Comparison of ENCODE assay signal across 9 cellular contexts in genomic region chr4:8303485-8304281, GRCh38. TPM values are rescaled to one million over a fixed set of nuclear protein-coding genes. Genes with fewer than 3 reads are reported as not detected.
DNase-seq lines count a peak whose midpoint lies in the region; ATAC-seq and TF ChIP-seq lines count a peak whose summit lies in the region.
"Had no signal": no experiment of that assay in that cellular context is flagged by ENCODE, and none has a peak within 500 bp of the region (broad histone marks: within the 10 kb centered on the region; RNA-seq: fewer than 3 reads in every experiment).

No MANE protein-coding gene starts in this region.

- no peaks in the 10 kb centered on the region for H4K20me1 ChIP-seq in SK-N-SH (ENCODE audit: insufficient read depth)

- peaks cover 7% of the 10 kb centered on the region for H3K27me3 Mint-ChIP-seq in activated CD4-positive, alpha-beta T cell treated with anti-CD3 and anti-CD28 coated beads for 36 hours
- peaks cover 15 to 16% of the 10 kb centered on the region in 2 donors for H3K27me3 Mint-ChIP-seq in stimulated activated naive B cell treated with anti-CD40 and anti-IgM and Interleukin-4, amounts not matched to agents 10 μg/mL and 1 μg/mL and 100 μg/mL, for 72 hours

- 73% methylated on average over 12 of the region's 13 CpGs for WGBS in SK-N-SH (ENCODE audit: low lambda C conversion rate)

- no peak overlapping the region for H3K27ac ChIP-seq in SK-N-SH (ENCODE audit: low read depth in 2 of 2, low read length in 1 of 2)

- H3K9me3 Mint-ChIP-seq in activated CD4-positive, alpha-beta T cell treated with anti-CD3 and anti-CD28 coated beads for 36 hours (ENCODE audit: low read depth), result peaks cover 7% of the 10 kb centered on the region
- peaks cover 8 to 9% of the 10 kb centered on the region in 2 donors for H3K9me3 Mint-ChIP-seq in stimulated activated naive B cell treated with anti-CD40 and anti-IgM and Interleukin-4, amounts not matched to agents 10 μg/mL and 1 μg/mL and 100 μg/mL, for 72 hours

- POLR2A ChIA-PET in activated CD4-positive, alpha-beta T cell treated with anti-CD3 and anti-CD28 coated beads for 36 hours (lab: Charles Lee), result no interaction called here
- POLR2A ChIA-PET in SK-N-SH (lab: Yijun Ruan, JAX), result no interaction called here

- no peaks in the 10 kb centered on the region for H3K9me2 ChIP-seq in SK-N-SH

- H3K36me3 ChIP-seq in SK-N-SH (replicated peaks in 1 of 2; ENCODE audit: control insufficient read depth in 1 of 2, insufficient read depth in 2 of 2, low read length in 1 of 2), result no peaks in the 10 kb centered on the region

- H3K36me3 Mint-ChIP-seq in activated CD4-positive, alpha-beta T cell treated with anti-CD3 and anti-CD28 coated beads for 36 hours (ENCODE audit: low read depth), result no peaks in the 10 kb centered on the region
- H3K36me3 Mint-ChIP-seq in stimulated activated naive B cell treated with anti-CD40 and anti-IgM and Interleukin-4, amounts not matched to agents 10 μg/mL and 1 μg/mL and 100 μg/mL, for 72 hours, result no peaks in the 10 kb centered on the region
- H3K36me3 Mint-ChIP-seq: CD4-positive, CD25-positive, alpha-beta regulatory T cell had no signal

- CTCF ChIA-PET in activated CD4-positive, alpha-beta T cell treated with anti-CD3 and anti-CD28 coated beads for 36 hours (lab: Charles Lee), result interaction anchor here (0.6 to 0.7 kb wide), 2 partner anchors 23 to 86 kb away, joined by 3 to 4 read pairs; no protein-coding TSS in a partner anchor
- CTCF ChIA-PET in SK-N-SH (lab: Yijun Ruan, JAX), result interaction anchor here (1.0 kb wide), 1 partner anchor 20 kb away, joined by 4 read pairs; no protein-coding TSS in a partner anchor

- H3K4me1 ChIP-seq in SK-N-SH (ENCODE audit: control insufficient read depth in 1 of 2, insufficient read depth in 2 of 2, low read depth in 1 of 2, low read length in 1 of 2), result peaks cover 0 to 3% of the 10 kb centered on the region in 2 experiments; a peak in 1 of 4 replicates

- H3K4me2 ChIP-seq in SK-N-SH, result no peak overlapping the region

- TF ChIP-seq EP300 in SK-N-SH (IDR thresholded peaks at IDR 0.05; ENCODE audit: borderline replicate concordance in 1 of 2, low read depth in 1 of 2, low read length in 1 of 2), result no peak

- peak overlapping the region; percentile 56 for H3K27ac Mint-ChIP-seq in activated CD4-positive, alpha-beta T cell treated with anti-CD3 and anti-CD28 coated beads for 36 hours
- peak overlapping the region; percentile 65 for H3K27ac Mint-ChIP-seq in stimulated activated naive B cell treated with anti-CD40 and anti-IgM and Interleukin-4, amounts not matched to agents 10 μg/mL and 1 μg/mL and 100 μg/mL, for 72 hours
- H3K27ac Mint-ChIP-seq: CD4-positive, CD25-positive, alpha-beta regulatory T cell had no signal

- H3F3A ChIP-seq in SK-N-SH (replicated peaks; ENCODE audit: insufficient read depth), result no peaks in the 10 kb centered on the region

- TF ChIP-seq CTCF in SK-N-SH (IDR thresholded peaks at IDR 0.05), result no peak

- no peak for ATAC-seq in activated CD4-positive, alpha-beta T cell treated with anti-CD3 and anti-CD28 coated beads for 36 hours
- ATAC-seq in stimulated activated naive B cell treated with anti-CD40 and anti-IgM and Interleukin-4, amounts not matched to agents 10 μg/mL and 1 μg/mL and 100 μg/mL, for 72 hours (replicated peaks), result no peak
- ATAC-seq in HG02852 (IDR thresholded peaks at IDR 0.05; ENCODE audit: unreplicated experiment) (no peak), HG03135 (IDR thresholded peaks at IDR 0.05; ENCODE audit: unreplicated experiment) (no peak), HG03139 (IDR thresholded peaks at IDR 0.05; ENCODE audit: unreplicated experiment) (no peak)

- intact Hi-C loops in activated CD4-positive, alpha-beta T cell treated with anti-CD3 and anti-CD28 coated beads for 36 hours (cut with DNase I, micrococcal nuclease), result no loop called here

- H3K9ac ChIP-seq in SK-N-SH, result no peak overlapping the region

- H3K27me3 ChIP-seq in SK-N-SH (ENCODE audit: insufficient read depth), result no peaks in the 10 kb centered on the region

- no peak for TF ChIP-seq RAD21 in SK-N-SH (IDR thresholded peaks at IDR 0.05; ENCODE audit: low read length)

- no peaks in the 10 kb centered on the region for H3K9me3 ChIP-seq in SK-N-SH

- H2AFZ ChIP-seq in SK-N-SH (ENCODE audit: low read depth), result no peak overlapping the region

- no peaks in the 10 kb centered on the region for H3K79me2 ChIP-seq in SK-N-SH (ENCODE audit: insufficient read depth)

- no peak overlapping the region for H3K4me3 ChIP-seq in SK-N-SH (ENCODE audit: low read depth in 2 of 2, low read length in 1 of 2)

- no peak for DNase-seq in activated CD4-positive, alpha-beta T cell treated with anti-CD3 and anti-CD28 coated beads for 36 hours
- no peak for DNase-seq in activated CD4-positive, alpha-beta T cell treated with anti-CD3 and anti-CD28 coated beads, Interleukin-2, amount 50 U/mL, for 4 hours
- DNase-seq in SK-N-SH (no peak), fibroblast of peridontal ligament (ENCODE audit: extremely low read depth) (peak; percentile 92)
- no peak for DNase-seq in stimulated activated naive B cell treated with anti-CD40 and anti-IgM and Interleukin-4, amounts not matched to agents 10 μg/mL and 1 μg/mL and 100 μg/mL, for 72 hours
- DNase-seq: CD4-positive, CD25-positive, alpha-beta regulatory T cell had no signal

- no peaks in the 10 kb centered on the region for H3K4me1 Mint-ChIP-seq in activated CD4-positive, alpha-beta T cell treated with anti-CD3 and anti-CD28 coated beads for 36 hours
- H3K4me1 Mint-ChIP-seq in stimulated activated naive B cell treated with anti-CD40 and anti-IgM and Interleukin-4, amounts not matched to agents 10 μg/mL and 1 μg/mL and 100 μg/mL, for 72 hours, result peaks cover 0 to 2% of the 10 kb centered on the region in 2 donors
- H3K4me1 Mint-ChIP-seq: CD4-positive, CD25-positive, alpha-beta regulatory T cell had no signal

- peak overlapping the region; percentile 34 for H3K4me3 Mint-ChIP-seq in activated CD4-positive, alpha-beta T cell treated with anti-CD3 and anti-CD28 coated beads for 36 hours
- peak overlapping the region in 1 of 2 donors; percentile 18 for H3K4me3 Mint-ChIP-seq in stimulated activated naive B cell treated with anti-CD40 and anti-IgM and Interleukin-4, amounts not matched to agents 10 μg/mL and 1 μg/mL and 100 μg/mL, for 72 hours
- H3K4me3 Mint-ChIP-seq: CD4-positive, CD25-positive, alpha-beta regulatory T cell had no signal

TF ChIP-seq in SK-N-SH, 30 proteins besides CTCF, POLR2A, EP300 and RAD21:
- no peak for TF ChIP-seq IRF3 (IDR thresholded peaks at IDR 0.05; ENCODE audit: low read depth, low read length)
- TF ChIP-seq POLR2AphosphoS5 (IDR thresholded peaks at IDR 0.05; ENCODE audit: low read depth, low read length), result no peak
- peak; percentile 35; the same call in 1 of the 2 replicates for TF ChIP-seq TCF12 (IDR thresholded peaks at IDR 0.05)
- no peak for TF ChIP-seq MEF2A (IDR thresholded peaks at IDR 0.05; ENCODE audit: borderline replicate concordance, low read depth)
- TF ChIP-seq YY1 (IDR thresholded peaks at IDR 0.05; ENCODE audit: low read depth), result no peak
- TF ChIP-seq PBX3 (IDR thresholded peaks at IDR 0.05), result peak; percentile 32; the same call in 1 of the 2 replicates
- TF ChIP-seq TAF1 (IDR thresholded peaks at IDR 0.05; ENCODE audit: borderline replicate concordance, low read depth, low read length), result no peak
- 0 out of 2 replicates have a peak, but pooled peaks have one; percentile 34 for TF ChIP-seq JUND (IDR thresholded peaks at IDR 0.05)
- TF ChIP-seq SIN3A (IDR thresholded peaks at IDR 0.05; ENCODE audit: borderline replicate concordance, low read depth, low read length), result no peak
- no peak for TF ChIP-seq RXRA (IDR thresholded peaks at IDR 0.05; ENCODE audit: borderline replicate concordance, low read depth)
- no peak for TF ChIP-seq FOXM1 (IDR thresholded peaks at IDR 0.05; ENCODE audit: low read depth)
- TF ChIP-seq USF1 (IDR thresholded peaks at IDR 0.05; ENCODE audit: borderline replicate concordance, low read depth), result no peak
- TF ChIP-seq FOSL2 (IDR thresholded peaks at IDR 0.05; ENCODE audit: borderline replicate concordance, low read depth), result peak; percentile 67; the same call in 1 of the 2 replicates
- TF ChIP-seq CHD2 (IDR thresholded peaks at IDR 0.05; ENCODE audit: low read length, partially characterized antibody), result no peak

RNA-seq across cellular contexts. Expression of gene HTRA3, which starts 34.1 kb away (rescaled TPM):
- total RNA-seq in activated CD4-positive, alpha-beta T cell treated with anti-CD3 and anti-CD28 coated beads for 36 hours, result not detected
- 0.05 TPM in 1 of 2 replicates, not detected in the other for polyA plus RNA-seq in SK-N-SH (2012; rRNA removed)
- 0.01 and 0.03 TPM in 2 replicates for polyA plus RNA-seq in SK-N-SH (2012; cell fraction: cytosol; rRNA removed)
- 0.04 and 0.05 TPM in 2 replicates for polyA plus RNA-seq in SK-N-SH (2012; cell fraction: nucleus; rRNA removed)
- total RNA-seq: CD4-positive, CD25-positive, alpha-beta regulatory T cell had no signal
- polyA plus RNA-seq: CD4-positive, CD25-positive, alpha-beta regulatory T cell had no signal
